ENCODE assay signal across 1 cellular context in the genomic region with DNA sequence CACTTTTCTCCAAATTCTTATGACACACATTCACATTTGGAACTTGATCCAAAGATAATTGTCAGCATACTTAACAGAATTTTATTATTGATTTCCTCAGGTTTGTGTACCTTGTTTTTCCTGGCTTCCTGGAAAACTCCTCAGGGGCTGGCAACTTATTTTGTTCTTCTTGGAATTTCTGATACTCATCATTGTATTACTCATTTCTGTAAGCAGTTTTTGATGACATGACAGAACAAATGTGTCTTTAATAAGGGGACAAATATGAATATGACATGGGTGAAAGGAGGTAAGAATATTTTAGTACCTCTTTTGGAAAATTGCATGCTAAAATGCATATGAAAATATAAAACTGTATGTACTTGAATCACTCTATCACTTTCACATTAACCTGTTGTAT.
TF ChIP-seq lines count a peak whose summit lies in the region.

No MANE protein-coding gene starts in this region.

TF ChIP-seq in IMR-90, 13 proteins besides CTCF, POLR2A, EP300 and RAD21:
- TF ChIP-seq MAFK (IDR thresholded peaks at IDR 0.05; ENCODE audit: low read depth, low read length) (peak; percentile 48; the same call in 1 of the 2 replicates), RCOR1 (IDR thresholded peaks at IDR 0.05; ENCODE audit: insufficient replicate concordance, low read length) (no peak)
